ENCODE assay signal across 29 cellular contexts in genomic region chr19:5303208-5303607, GRCh38.
"Had no signal": no experiment of that assay in that cellular context is flagged by ENCODE, and none has a peak within 500 bp of the region (broad histone marks: within the 10 kb centered on the region; RNA-seq: fewer than 3 reads in every experiment).

No MANE protein-coding gene starts in this region.

- H3K36me3 ChIP-seq: left ventricle myocardium inferior, pancreas, prostate gland, stomach, thyroid gland, transverse colon, upper lobe of left lung, vagina had no signal

- H3K4me1 Mint-ChIP-seq: mesothelial cell of epicardium; naive B cell; natural killer cell; stimulated activated effector memory CD8-positive, alpha-beta T cell treated with anti-CD3 and anti-CD28 coated beads, Interleukin-12 subunit alpha, Interleukin-12 subunit beta, amount 100 ng/mL, for 72 hours had no signal

- H3K9me3 ChIP-seq: left ventricle myocardium inferior, pancreas, prostate gland, stomach, testis, thyroid gland, transverse colon, upper lobe of left lung, vagina had no signal

- H3K4me1 ChIP-seq: left ventricle myocardium inferior, pancreas, prostate gland, testis, thyroid gland, upper lobe of left lung had no signal

- H3K4me3 Mint-ChIP-seq: mesothelial cell of epicardium; naive B cell; natural killer cell; nephron progenitor cell; stimulated activated effector memory CD8-positive, alpha-beta T cell treated with anti-CD3 and anti-CD28 coated beads, Interleukin-12 subunit alpha, Interleukin-12 subunit beta, amount 100 ng/mL, for 72 hours had no signal

- H3K27ac ChIP-seq: left ventricle myocardium inferior, pancreas, prostate gland, skin epidermis, stomach, testis, thyroid gland, transverse colon, upper lobe of left lung, vagina had no signal

- H3K36me3 Mint-ChIP-seq: mesothelial cell of epicardium; natural killer cell; stimulated activated effector memory CD8-positive, alpha-beta T cell treated with anti-CD3 and anti-CD28 coated beads, Interleukin-12 subunit alpha, Interleukin-12 subunit beta, amount 100 ng/mL, for 72 hours had no signal

- DNase-seq: hypothalamus; islet precursor cell; left ventricle myocardium inferior; mesendoderm; naive B cell; natural killer cell; nephron progenitor cell; nucleus accumbens; pancreas; posterior cingulate gyrus; retina; right cardiac atrium; stimulated activated CD4-positive, alpha-beta T cell treated with anti-CD3 and anti-CD28 coated beads, Interleukin-12 subunit alpha, Interleukin-12 subunit beta, amount 100 ng/mL, for 4 hours; stimulated activated CD4-positive, alpha-beta T cell treated with anti-CD3 and anti-CD28 coated beads, Interleukin-15, amount 100 ng/mL, for 24 hours; stimulated activated CD4-positive, alpha-beta T cell treated with anti-CD3 and anti-CD28 coated beads, Interleukin-2, amount 100 ng/mL, for 24 hours; stimulated activated CD4-positive, alpha-beta T cell treated with anti-CD3 and anti-CD28 coated beads, Interleukin-4, amount 100 ng/mL, for 1 hour; stimulated activated naive CD4-positive, alpha-beta T cell; stomach; testis; thyroid gland; transverse colon; upper lobe of left lung had no signal

- H3K27me3 ChIP-seq: pancreas, stomach, testis, thyroid gland, transverse colon, upper lobe of left lung, vagina had no signal

- H3K9me3 Mint-ChIP-seq: mesothelial cell of epicardium had no signal

- H3K27ac Mint-ChIP-seq: mesothelial cell of epicardium; natural killer cell; stimulated activated effector memory CD8-positive, alpha-beta T cell treated with anti-CD3 and anti-CD28 coated beads, Interleukin-12 subunit alpha, Interleukin-12 subunit beta, amount 100 ng/mL, for 72 hours had no signal

- ATAC-seq: natural killer cell; pancreas; right cardiac atrium; sciatic nerve; stimulated activated effector memory CD8-positive, alpha-beta T cell treated with anti-CD3 and anti-CD28 coated beads, Interleukin-12 subunit alpha, Interleukin-12 subunit beta, amount 100 ng/mL, for 72 hours had no signal

- H3K4me3 ChIP-seq: left ventricle myocardium inferior, lung, pancreas, prostate gland, skin epidermis, stomach, testis, thyroid gland, transverse colon, upper lobe of left lung, vagina had no signal
